15 cellular contexts compared by ENCODE assay signal in the genomic region with DNA sequence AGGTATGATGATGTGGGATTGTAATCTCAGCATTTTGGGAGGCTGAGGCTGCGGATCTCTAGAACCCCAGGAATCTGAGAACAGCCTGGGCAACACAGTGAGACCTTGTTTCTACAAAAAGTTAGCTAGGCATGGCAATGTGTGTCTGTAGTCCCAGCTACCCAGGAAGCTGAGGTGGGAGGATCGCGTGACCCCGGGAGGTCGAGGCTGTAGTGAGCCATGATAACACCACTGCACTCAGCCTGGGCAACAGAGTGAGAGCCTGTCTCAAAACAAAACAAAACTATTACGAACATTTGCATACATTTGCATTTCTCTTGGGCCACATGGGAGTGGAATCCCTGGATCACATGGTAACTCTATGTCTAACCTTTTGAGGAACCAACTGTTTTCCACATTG. TPM values are rescaled to one million over a fixed set of nuclear protein-coding genes. Genes with fewer than 3 reads are reported as not detected.
DNase-seq lines count a peak whose midpoint lies in the region; ATAC-seq, FAIRE-seq and TF ChIP-seq lines count a peak whose summit lies in the region.
"Had no signal": no experiment of that assay in that cellular context is flagged by ENCODE, and none has a peak within 500 bp of the region (broad histone marks: within the 10 kb centered on the region; RNA-seq: fewer than 3 reads in every experiment).

No MANE protein-coding gene starts in this region.

- peaks cover 13% of the 10 kb centered on the region for H3K4me1 Mint-ChIP-seq in activated naive CD4-positive, alpha-beta T cell treated with anti-CD3 and anti-CD28 coated beads, Interleukin-2, amount 50 U/mL, for 24 hours
- H3K4me1 Mint-ChIP-seq in activated naive CD4-positive, alpha-beta T cell treated with anti-CD3 and anti-CD28 coated beads, Interleukin-2, amount 10 ng/mL, durations not matched to agents 7 days and 5 days = peaks cover 28% of the 10 kb centered on the region
- peaks cover 28% of the 10 kb centered on the region for H3K4me1 Mint-ChIP-seq in stimulated activated memory B cell treated with anti-CD40 and anti-IgM and Interleukin-4, amounts not matched to agents 10 μg/mL and 1 μg/mL and 100 μg/mL, for 72 hours

- H3K4me3 ChIP-seq in Panc1 (ENCODE audit: low read depth in 2 of 2, low read length in 2 of 2) (no peak overlapping the region), endothelial cell of umbilical vein (replicated peaks in 1 of 3; ENCODE audit: insufficient read depth in 1 of 3, low read depth in 1 of 3, low read length in 3 of 3) (no peak overlapping the region)
- H3K4me3 ChIP-seq: gastrocnemius medialis had no signal

- H3K36me3 Mint-ChIP-seq in activated naive CD4-positive, alpha-beta T cell treated with anti-CD3 and anti-CD28 coated beads, Interleukin-2, amount 50 U/mL, for 24 hours = peaks cover 5% of the 10 kb centered on the region
- H3K36me3 Mint-ChIP-seq in activated naive CD4-positive, alpha-beta T cell treated with anti-CD3 and anti-CD28 coated beads, Interleukin-2, amount 10 ng/mL, durations not matched to agents 7 days and 5 days = peaks cover 4% of the 10 kb centered on the region
- peaks cover 8% of the 10 kb centered on the region for H3K36me3 Mint-ChIP-seq in stimulated activated memory B cell treated with anti-CD40 and anti-IgM and Interleukin-4, amounts not matched to agents 10 μg/mL and 1 μg/mL and 100 μg/mL, for 72 hours

- H3K4me3 Mint-ChIP-seq in activated naive CD4-positive, alpha-beta T cell treated with anti-CD3 and anti-CD28 coated beads, Interleukin-2, amount 50 U/mL, for 24 hours = peak overlapping the region; percentile 62
- no peak overlapping the region for H3K4me3 Mint-ChIP-seq in activated naive CD4-positive, alpha-beta T cell treated with anti-CD3 and anti-CD28 coated beads, Interleukin-2, amount 10 ng/mL, durations not matched to agents 7 days and 5 days
- H3K4me3 Mint-ChIP-seq in stimulated activated memory B cell treated with anti-CD40 and anti-IgM and Interleukin-4, amounts not matched to agents 10 μg/mL and 1 μg/mL and 100 μg/mL, for 72 hours = peak overlapping the region; percentile 54

- H3K9ac ChIP-seq in endothelial cell of umbilical vein (replicated peaks; ENCODE audit: extremely low read depth, insufficient read depth, low read length) = no peak overlapping the region

- in situ Hi-C loops in Panc1 (cut with HindIII; ENCODE audit: low pct_unique_long_range_greater_than_20kb, low sequenced_read_pairs) = no loop called here

- POLR2A ChIA-PET in Panc1 (lab: Charles Lee) = no interaction called here
- POLR2A ChIA-PET in endothelial cell of umbilical vein (lab: Charles Lee) = no interaction called here

- H3K4me2 ChIP-seq in endothelial cell of umbilical vein (ENCODE audit: insufficient read depth, low read length) = no peak overlapping the region

- H3K4me1 ChIP-seq in Panc1 (ENCODE audit: control insufficient read depth, insufficient read depth, low read length) (no peaks in the 10 kb centered on the region), endothelial cell of umbilical vein (ENCODE audit: control insufficient read depth, extremely low read depth, insufficient read depth, low read length) (peaks cover 7% of the 10 kb centered on the region)
- H3K4me1 ChIP-seq: BE2C had no signal

- no peak for TF ChIP-seq POLR2A in endothelial cell of umbilical vein (IDR thresholded peaks at IDR 0.05; ENCODE audit: low read depth, low read length)

- no peak overlapping the region for H3K27ac Mint-ChIP-seq in activated naive CD4-positive, alpha-beta T cell treated with anti-CD3 and anti-CD28 coated beads, Interleukin-2, amount 50 U/mL, for 24 hours
- H3K27ac Mint-ChIP-seq in activated naive CD4-positive, alpha-beta T cell treated with anti-CD3 and anti-CD28 coated beads, Interleukin-2, amount 10 ng/mL, durations not matched to agents 7 days and 5 days = no peak overlapping the region
- H3K27ac Mint-ChIP-seq in stimulated activated memory B cell treated with anti-CD40 and anti-IgM and Interleukin-4, amounts not matched to agents 10 μg/mL and 1 μg/mL and 100 μg/mL, for 72 hours = peak overlapping the region; percentile 89

- H3K27ac ChIP-seq in Panc1 (ENCODE audit: low read length) (no peak overlapping the region), endothelial cell of umbilical vein (ENCODE audit: insufficient read depth, low read depth, low read length) (no peak overlapping the region)

- CTCF ChIA-PET in activated naive CD4-positive, alpha-beta T cell treated with anti-CD3 and anti-CD28 coated beads, Interleukin-2, amount 10 ng/mL, durations not matched to agents 7 days and 5 days (lab: Charles Lee) = no interaction called here
- CTCF ChIA-PET in Panc1 (lab: Charles Lee) = no interaction called here
- CTCF ChIA-PET in endothelial cell of umbilical vein (lab: Charles Lee) = interaction anchor here (0.8 to 1.7 kb wide), 2 partner anchors 56 to 68 kb away, joined by 3 read pairs; no protein-coding TSS in a partner anchor

- dilution Hi-C loops in endothelial cell of umbilical vein (cut with MboI; ENCODE audit: extremely low pct_ligation_motif_present, low sequenced_read_pairs) = no loop called here

- no peaks in the 10 kb centered on the region for H3K9me1 ChIP-seq in endothelial cell of umbilical vein (replicated peaks; ENCODE audit: control insufficient read depth, extremely low read depth, insufficient read depth, low read length)

- H4K20me1 ChIP-seq in endothelial cell of umbilical vein (replicated peaks; ENCODE audit: control insufficient read depth, extremely low read depth, insufficient read depth, low read length) = no peaks in the 10 kb centered on the region

- H3K27me3 ChIP-seq in Panc1 (ENCODE audit: control insufficient read depth, insufficient read depth, low read length) (no peaks in the 10 kb centered on the region), endothelial cell of umbilical vein (ENCODE audit: control insufficient read depth in 2 of 2, insufficient read depth in 2 of 2, low read length in 2 of 2) (no peaks in the 10 kb centered on the region)
- H3K27me3 ChIP-seq: BE2C, gastrocnemius medialis had no signal

- ATAC-seq in Panc1 = no peak
- no peak for ATAC-seq in stimulated activated memory B cell treated with anti-CD40 and anti-IgM and Interleukin-4, amounts not matched to agents 10 μg/mL and 1 μg/mL and 100 μg/mL, for 72 hours
- no peak for ATAC-seq in GM21786 (IDR thresholded peaks at IDR 0.05; ENCODE audit: unreplicated experiment)
- ATAC-seq in HG03439 (IDR thresholded peaks at IDR 0.05; ENCODE audit: unreplicated experiment) = no peak
- no peak for ATAC-seq in HG03039 (IDR thresholded peaks at IDR 0.05; ENCODE audit: unreplicated experiment)
- ATAC-seq: gastrocnemius medialis had no signal

- no peaks in the 10 kb centered on the region for H3K9me3 ChIP-seq in Panc1 (ENCODE audit: control insufficient read depth, insufficient read depth, low read depth, low read length)
- no peaks in the 10 kb centered on the region for H3K9me3 ChIP-seq in endothelial cell of umbilical vein (replicated peaks; ENCODE audit: control insufficient read depth, insufficient read depth, low read length)
- H3K9me3 ChIP-seq: BE2C, gastrocnemius medialis had no signal

- H3K36me3 ChIP-seq in Panc1 (ENCODE audit: control insufficient read depth, insufficient read depth, low read length) (no peaks in the 10 kb centered on the region), endothelial cell of umbilical vein (ENCODE audit: control insufficient read depth in 2 of 2, extremely low read depth in 1 of 2, insufficient read depth in 2 of 2, low read length in 2 of 2) (no peaks in the 10 kb centered on the region)
- H3K36me3 ChIP-seq: BE2C had no signal

- intact Hi-C loops in Panc1 (cut with micrococcal nuclease; ENCODE audit: unreplicated experiment) = no loop called here
- intact Hi-C loops in endothelial cell of umbilical vein (cut with micrococcal nuclease) = loop anchor here (2.0 to 5.0 kb wide), 2 partner anchors 51 to 61 kb away; no protein-coding TSS in a partner anchor

- no peak for TF ChIP-seq CTCF in Panc1 (IDR thresholded peaks at IDR 0.05)
- no peak for TF ChIP-seq CTCF in endothelial cell of umbilical vein (IDR thresholded peaks at IDR 0.05; ENCODE audit: extremely low read depth in 1 of 2, insufficient read depth in 1 of 2, low read depth in 1 of 2, low read length in 2 of 2)

- no peak for FAIRE-seq in endothelial cell of umbilical vein (lab: Jason Lieb, UNC)

- peaks cover 2% of the 10 kb centered on the region for H3K79me2 ChIP-seq in endothelial cell of umbilical vein (ENCODE audit: control insufficient read depth, insufficient read depth, low read length)

- H2AFZ ChIP-seq in endothelial cell of umbilical vein (ENCODE audit: low read depth, low read length) = no peak overlapping the region

- no peaks in the 10 kb centered on the region for H3K27me3 Mint-ChIP-seq in activated naive CD4-positive, alpha-beta T cell treated with anti-CD3 and anti-CD28 coated beads, Interleukin-2, amount 50 U/mL, for 24 hours
- H3K27me3 Mint-ChIP-seq in activated naive CD4-positive, alpha-beta T cell treated with anti-CD3 and anti-CD28 coated beads, Interleukin-2, amount 10 ng/mL, durations not matched to agents 7 days and 5 days = no peaks in the 10 kb centered on the region
- H3K27me3 Mint-ChIP-seq in stimulated activated memory B cell treated with anti-CD40 and anti-IgM and Interleukin-4, amounts not matched to agents 10 μg/mL and 1 μg/mL and 100 μg/mL, for 72 hours = no peaks in the 10 kb centered on the region

- BruUV-seq in Panc1 (replicated peaks; lab: Mats Ljungman, UMichigan) = TSS peak; percentile 73
- BruUV-seq in endothelial cell of umbilical vein (replicated peaks; lab: Mats Ljungman, UMichigan) = TSS peak; percentile 29

- DNase-seq in activated naive CD4-positive, alpha-beta T cell treated with anti-CD3 and anti-CD28 coated beads, Interleukin-2, amount 10 ng/mL, durations not matched to agents 7 days and 5 days = no peak
- DNase-seq in Panc1 (ENCODE audit: low read depth, low spot score) = no peak
- no peak for DNase-seq in endothelial cell of umbilical vein (ENCODE audit: low read depth, low spot score)
- DNase-seq: amygdala, BE2C, DMS53, gastrocnemius medialis, NCI-H187 treated with DMSO at 0.1 percent for 48 hours had no signal

- H3K9me3 Mint-ChIP-seq in activated naive CD4-positive, alpha-beta T cell treated with anti-CD3 and anti-CD28 coated beads, Interleukin-2, amount 50 U/mL, for 24 hours = no peaks in the 10 kb centered on the region
- H3K9me3 Mint-ChIP-seq in activated naive CD4-positive, alpha-beta T cell treated with anti-CD3 and anti-CD28 coated beads, Interleukin-2, amount 10 ng/mL, durations not matched to agents 7 days and 5 days = no peaks in the 10 kb centered on the region
- no peaks in the 10 kb centered on the region for H3K9me3 Mint-ChIP-seq in stimulated activated memory B cell treated with anti-CD40 and anti-IgM and Interleukin-4, amounts not matched to agents 10 μg/mL and 1 μg/mL and 100 μg/mL, for 72 hours

RNA-seq across cellular contexts. Expression of a gene that starts 1.6 kb away (rescaled TPM):
- total RNA-seq in Panc1 (2021; ENCODE audit: unreplicated experiment) = 4.4 TPM
- 6.0 TPM for polyA plus RNA-seq in Panc1 (2012; ENCODE audit: insufficient read length)
- total RNA-seq in endothelial cell of umbilical vein = 4.3 and 4.8 TPM in 2 replicates
- 2.8 and 3.5 TPM in 2 replicates for polyA plus RNA-seq in endothelial cell of umbilical vein
- polyA plus RNA-seq in endothelial cell of umbilical vein (2011; cell fraction: cytosol; rRNA removed) = 3.2 and 3.5 TPM in 2 replicates
- polyA plus RNA-seq in endothelial cell of umbilical vein (2011; cell fraction: nucleus; rRNA removed) = 7.7 and 8.4 TPM in 2 replicates
- 2.6 and 4.2 TPM in 2 replicates for polyA plus RNA-seq in endothelial cell of umbilical vein (2012)
- 1.4 TPM in 2 replicates for polyA minus RNA-seq in endothelial cell of umbilical vein
- 5.8 TPM for polyA minus RNA-seq in endothelial cell of umbilical vein (2011; cell fraction: cytosol; rRNA and poly(A)+ RNA removed)
- polyA minus RNA-seq in endothelial cell of umbilical vein (2011; cell fraction: nucleus; rRNA and poly(A)+ RNA removed) = 2.3 and 2.6 TPM in 2 replicates

RNA-seq across cellular contexts. Expression of a gene that starts 1.9 kb away (rescaled TPM):
- total RNA-seq in Panc1 (2021; ENCODE audit: unreplicated experiment) = not detected
- not detected for polyA plus RNA-seq in Panc1 (2012; ENCODE audit: insufficient read length)
- total RNA-seq in endothelial cell of umbilical vein = not detected in 2 replicates
- polyA plus RNA-seq in endothelial cell of umbilical vein = not detected in 2 replicates
- polyA plus RNA-seq in endothelial cell of umbilical vein (2011; cell fraction: cytosol; rRNA removed) = not detected in 2 replicates
- not detected in 2 replicates for polyA plus RNA-seq in endothelial cell of umbilical vein (2011; cell fraction: nucleus; rRNA removed)
- not detected in 2 replicates for polyA plus RNA-seq in endothelial cell of umbilical vein (2012)
- polyA minus RNA-seq in endothelial cell of umbilical vein = not detected in 2 replicates
- polyA minus RNA-seq in endothelial cell of umbilical vein (2011; cell fraction: cytosol; rRNA and poly(A)+ RNA removed) = not detected
- polyA minus RNA-seq in endothelial cell of umbilical vein (2011; cell fraction: nucleus; rRNA and poly(A)+ RNA removed) = not detected in 2 replicates
- total RNA-seq: gastrocnemius medialis, M059J, NCI-H460 had no signal

RNA-seq across cellular contexts. Expression of a gene that starts 26.1 kb away (rescaled TPM):
- total RNA-seq in Panc1 (2021; ENCODE audit: unreplicated experiment) (34.2 TPM), endothelial cell of umbilical vein (31.2 and 38.8 TPM in 2 replicates)
- 27.1 TPM for polyA plus RNA-seq in Panc1 (2012; ENCODE audit: insufficient read length)
- 14.5 and 16.5 TPM in 2 replicates for polyA plus RNA-seq in endothelial cell of umbilical vein
- polyA plus RNA-seq in endothelial cell of umbilical vein (2011; cell fraction: cytosol; rRNA removed) = 13.2 and 14.2 TPM in 2 replicates
- 29.6 and 31.8 TPM in 2 replicates for polyA plus RNA-seq in endothelial cell of umbilical vein (2011; cell fraction: nucleus; rRNA removed)
- polyA plus RNA-seq in endothelial cell of umbilical vein (2012) = 28.2 and 29.0 TPM in 2 replicates
- 19.2 and 21.6 TPM in 2 replicates for polyA minus RNA-seq in endothelial cell of umbilical vein
- polyA minus RNA-seq in endothelial cell of umbilical vein (2011; cell fraction: cytosol; rRNA and poly(A)+ RNA removed) = 12.3 TPM
- polyA minus RNA-seq in endothelial cell of umbilical vein (2011; cell fraction: nucleus; rRNA and poly(A)+ RNA removed) = 36.1 TPM in 2 replicates

RNA-seq across cellular contexts. Expression of a gene that starts 44.4 kb away (rescaled TPM):
- 48.3 TPM for total RNA-seq in Panc1 (2021; ENCODE audit: unreplicated experiment)
- 49.8 TPM for polyA plus RNA-seq in Panc1 (2012; ENCODE audit: insufficient read length)
- total RNA-seq in endothelial cell of umbilical vein = 53.9 and 54.5 TPM in 2 replicates
- polyA plus RNA-seq in endothelial cell of umbilical vein = 8.9 and 10.6 TPM in 2 replicates
- 9.2 and 10.2 TPM in 2 replicates for polyA plus RNA-seq in endothelial cell of umbilical vein (2011; cell fraction: cytosol; rRNA removed)
- polyA plus RNA-seq in endothelial cell of umbilical vein (2011; cell fraction: nucleus; rRNA removed) = 33.7 and 36.8 TPM in 2 replicates
- 21.0 and 24.1 TPM in 2 replicates for polyA plus RNA-seq in endothelial cell of umbilical vein (2012)
- 10.4 and 13.1 TPM in 2 replicates for polyA minus RNA-seq in endothelial cell of umbilical vein
- polyA minus RNA-seq in endothelial cell of umbilical vein (2011; cell fraction: cytosol; rRNA and poly(A)+ RNA removed) = 21.3 TPM
- 23.6 and 33.1 TPM in 2 replicates for polyA minus RNA-seq in endothelial cell of umbilical vein (2011; cell fraction: nucleus; rRNA and poly(A)+ RNA removed)
